9 cellular contexts compared by ENCODE assay signal in the genomic region with DNA sequence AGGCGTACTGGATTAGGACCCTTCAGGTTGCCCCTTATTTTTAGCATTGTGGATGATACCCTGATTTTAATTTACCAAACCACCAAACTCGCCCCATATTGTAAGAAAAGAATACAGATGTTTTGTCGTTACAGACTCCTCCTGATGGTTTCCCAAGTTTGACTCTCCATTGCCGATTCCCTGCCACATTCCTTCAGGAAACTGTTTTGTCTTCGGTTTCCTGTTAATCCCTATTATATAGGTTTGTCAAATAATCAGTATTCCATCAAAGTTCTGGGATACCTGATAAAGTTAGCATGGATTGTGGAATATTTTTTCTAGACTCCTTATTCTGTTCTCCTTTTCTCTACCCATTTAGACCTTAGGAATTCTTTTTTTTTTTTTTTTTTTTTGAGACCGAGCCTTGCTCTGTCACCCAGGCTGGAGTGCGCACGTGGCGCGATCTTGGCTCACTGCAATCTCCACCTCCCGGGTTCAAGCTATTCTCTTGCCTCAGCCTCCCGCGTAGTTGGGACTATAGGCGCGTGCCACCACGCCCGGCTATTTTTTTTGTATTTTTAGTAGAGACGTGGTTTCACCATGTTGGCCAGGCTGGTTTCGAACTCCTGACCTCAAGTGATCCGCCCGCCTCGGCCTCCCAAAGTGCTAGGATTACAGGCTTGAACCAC. TPM values are rescaled to one million over a fixed set of nuclear protein-coding genes. Genes with fewer than 3 reads are reported as not detected.
DNase-seq lines count a peak whose midpoint lies in the region; ATAC-seq and TF ChIP-seq lines count a peak whose summit lies in the region.
"Not testable (repeated sequence)": the region's sequence is repeated elsewhere in the genome, so short reads cannot be mapped to it uniquely, and the experiment has no call there.
"Had no signal": no experiment of that assay in that cellular context is flagged by ENCODE, and none has a peak within 500 bp of the region (broad histone marks: within the 10 kb centered on the region; RNA-seq: fewer than 3 reads in every experiment).

No MANE protein-coding gene starts in this region.

- not testable (repeated sequence) for H3K27me3 Mint-ChIP-seq in activated CD8-positive, alpha-beta T cell treated with anti-CD3 and anti-CD28 coated beads, Interleukin-2, amount 10 ng/mL, durations not matched to agents 7 days and 5 days (ENCODE audit: low read depth)

- H3K27me3 ChIP-seq in OCI-LY1 (ENCODE audit: insufficient read depth, low read length); cardiac muscle cell; mucosa of rectum (ENCODE audit: control insufficient read depth in 2 of 2, insufficient read depth in 2 of 2, low read length in 2 of 2); skeletal muscle satellite cell (ENCODE audit: control insufficient read depth, insufficient read depth, low read length): not testable (repeated sequence)

- not testable (repeated sequence) for H4K20me1 ChIP-seq in OCI-LY1 (ENCODE audit: insufficient read depth, low read length)

- H3K4me2 ChIP-seq in OCI-LY1 (ENCODE audit: low read length) (peak overlapping the region; percentile 83), skeletal muscle satellite cell (ENCODE audit: low read length) (peak overlapping the region; percentile 81)

- CTCF ChIA-PET in activated CD8-positive, alpha-beta T cell treated with anti-CD3 and anti-CD28 coated beads, Interleukin-2, amount 10 ng/mL, durations not matched to agents 7 days and 5 days (lab: Charles Lee): interaction anchor here (0.6 to 4.5 kb wide), 38 partner anchors 10 to 172 kb away, joined by 3 to 105 read pairs (median 6); a partner anchor contains a TSS

- H3K9ac ChIP-seq in OCI-LY1 (ENCODE audit: low read length) (peak overlapping the region; percentile 92), mucosa of rectum (ENCODE audit: low read depth in 1 of 2, low read length in 2 of 2) (peak overlapping the region; percentile 83 to 98), skeletal muscle satellite cell (ENCODE audit: low read depth, low read length) (peak overlapping the region; percentile 92)

- H3F3A ChIP-seq in OCI-LY1 (ENCODE audit: insufficient read depth, low read length): not testable (repeated sequence)

- POLR2A ChIA-PET in activated CD8-positive, alpha-beta T cell treated with anti-CD3 and anti-CD28 coated beads, Interleukin-2, amount 10 ng/mL, durations not matched to agents 7 days and 5 days (lab: Charles Lee): interaction anchor here (0.8 to 2.4 kb wide), 6 partner anchors 9 to 45 kb away, joined by 3 to 24 read pairs (median 4); a partner anchor contains a TSS

- not testable (repeated sequence) for H3K9me3 Mint-ChIP-seq in activated CD8-positive, alpha-beta T cell treated with anti-CD3 and anti-CD28 coated beads, Interleukin-2, amount 10 ng/mL, durations not matched to agents 7 days and 5 days (ENCODE audit: insufficient read depth)

- H3K79me2 ChIP-seq in OCI-LY1 (ENCODE audit: insufficient read depth, low read length): not testable (repeated sequence)

- H3K9me2 ChIP-seq in OCI-LY1 (ENCODE audit: low read depth, low read length): not testable (repeated sequence)

- H3K4me3 Mint-ChIP-seq in activated CD8-positive, alpha-beta T cell treated with anti-CD3 and anti-CD28 coated beads, Interleukin-2, amount 10 ng/mL, durations not matched to agents 7 days and 5 days: peak overlapping the region; percentile 97

- H3K36me3 ChIP-seq in OCI-LY1 (ENCODE audit: insufficient read depth, low read length); cardiac muscle cell; mucosa of rectum (ENCODE audit: control insufficient read depth in 2 of 2, insufficient read depth in 2 of 2, low read length in 2 of 2); skeletal muscle satellite cell (ENCODE audit: insufficient read depth, low read length): not testable (repeated sequence)

- not testable (repeated sequence) for H3K36me3 Mint-ChIP-seq in activated CD8-positive, alpha-beta T cell treated with anti-CD3 and anti-CD28 coated beads, Interleukin-2, amount 10 ng/mL, durations not matched to agents 7 days and 5 days (ENCODE audit: low read depth)

- not testable (repeated sequence) for H3K27ac ChIP-seq in OCI-LY1 (ENCODE audit: low read depth, low read length, poor library complexity, severe bottlenecking)
- peak overlapping the region; percentile 81 for H3K27ac ChIP-seq in caudate nucleus (ENCODE audit: low read depth, low read length)
- H3K27ac ChIP-seq in cardiac muscle cell: peak overlapping the region; percentile 86
- peak overlapping the region; percentile 70 to 85 for H3K27ac ChIP-seq in mucosa of rectum (ENCODE audit: low read depth in 2 of 2, low read length in 2 of 2)

- peak overlapping the region; percentile 100 for H3K4me3 ChIP-seq in GM12864 (ENCODE audit: low read depth, low read length)
- H3K4me3 ChIP-seq in OCI-LY1 (ENCODE audit: low read depth, low read length, poor library complexity, severe bottlenecking): peak overlapping the region; percentile 94
- H3K4me3 ChIP-seq in cardiac muscle cell: peak overlapping the region; percentile 72
- peak overlapping the region; percentile 88 to 100 for H3K4me3 ChIP-seq in mucosa of rectum (ENCODE audit: low read length in 2 of 2)
- peak overlapping the region; percentile 78 for H3K4me3 ChIP-seq in skeletal muscle satellite cell (ENCODE audit: low read length)

- H3K4me1 Mint-ChIP-seq in activated CD8-positive, alpha-beta T cell treated with anti-CD3 and anti-CD28 coated beads, Interleukin-2, amount 10 ng/mL, durations not matched to agents 7 days and 5 days (ENCODE audit: low read depth): peaks cover 44% of the 10 kb centered on the region

- not testable (repeated sequence) for ATAC-seq in activated CD8-positive, alpha-beta T cell treated with anti-CD3 and anti-CD28 coated beads, Interleukin-2, amount 10 ng/mL, durations not matched to agents 7 days and 5 days

- not testable (repeated sequence) for H3K9me3 ChIP-seq in OCI-LY1 (ENCODE audit: low read length); cardiac muscle cell (ENCODE audit: low read depth); mucosa of rectum (ENCODE audit: control insufficient read depth in 2 of 2, low read length in 2 of 2); skeletal muscle satellite cell (replicated peaks; ENCODE audit: low read length)

- H3K4me1 ChIP-seq in OCI-LY1 (ENCODE audit: insufficient read depth, low read length, severe bottlenecking) (peaks cover 14% of the 10 kb centered on the region), cardiac muscle cell (ENCODE audit: low read depth) (peaks cover 14% of the 10 kb centered on the region), mucosa of rectum (ENCODE audit: control insufficient read depth in 2 of 2, insufficient read depth in 2 of 2, low read length in 2 of 2) (peaks cover under 1 to 18% of the 10 kb centered on the region in 2 donors), skeletal muscle satellite cell (ENCODE audit: control insufficient read depth, insufficient read depth, low read length) (peaks cover 39% of the 10 kb centered on the region)

- H2AFZ ChIP-seq in OCI-LY1 (ENCODE audit: low read length): not testable (repeated sequence)

- not testable (repeated sequence) for TF ChIP-seq CTCF in GM12864 (IDR thresholded peaks at IDR 0.05; ENCODE audit: low read depth, low read length, missing control alignments); OCI-LY1 (IDR thresholded peaks at IDR 0.05; ENCODE audit: low read length); cardiac muscle cell (IDR thresholded peaks at IDR 0.05; ENCODE audit: low read depth, low read length)

- not testable (repeated sequence) for DNase-seq in GM12864 (ENCODE audit: low read depth); activated CD8-positive, alpha-beta T cell treated with anti-CD3 and anti-CD28 coated beads, Interleukin-2, amount 10 ng/mL, durations not matched to agents 7 days and 5 days; caudate nucleus (lab: John Stamatoyannopoulos, UW)
- peak in 1 of 2 donors; percentile 29 for DNase-seq in cardiac muscle cell (ENCODE audit: low read depth in 1 of 2, low spot score in 1 of 2)

- peak overlapping the region; percentile 92 for H3K27ac Mint-ChIP-seq in activated CD8-positive, alpha-beta T cell treated with anti-CD3 and anti-CD28 coated beads, Interleukin-2, amount 10 ng/mL, durations not matched to agents 7 days and 5 days

RNA-seq across cellular contexts. Expression of a gene that starts 0.6 kb away (rescaled TPM):
- total RNA-seq in activated CD8-positive, alpha-beta T cell treated with anti-CD3 and anti-CD28 coated beads, Interleukin-2, amount 10 ng/mL, durations not matched to agents 7 days and 5 days: 100 to 1,000 TPM; 105 to 112 TPM
- 131 and 152 TPM in 2 replicates for total RNA-seq in cardiac muscle cell
- polyA plus RNA-seq in cardiac muscle cell: 213 and 233 TPM in 2 replicates
- 109 and 115 TPM in 2 replicates for total RNA-seq in skeletal muscle satellite cell (2012; rRNA removed)

RNA-seq across cellular contexts. Expression of a gene that starts 24.8 kb away (rescaled TPM):
- not detected for total RNA-seq in activated CD8-positive, alpha-beta T cell treated with anti-CD3 and anti-CD28 coated beads, Interleukin-2, amount 10 ng/mL, durations not matched to agents 7 days and 5 days
- total RNA-seq in cardiac muscle cell: 4.9 and 9.9 TPM in 2 replicates
- 8.4 and 10.1 TPM in 2 replicates for polyA plus RNA-seq in cardiac muscle cell
- total RNA-seq in skeletal muscle satellite cell (2012; rRNA removed): not detected in 2 replicates
- total RNA-seq: lung microvascular endothelial cell had no signal

RNA-seq across cellular contexts. Expression of a gene that starts 38.7 kb away (rescaled TPM):
- total RNA-seq in activated CD8-positive, alpha-beta T cell treated with anti-CD3 and anti-CD28 coated beads, Interleukin-2, amount 10 ng/mL, durations not matched to agents 7 days and 5 days: under 1 TPM; 0.32 to 0.57 TPM
- 0.09 TPM in 1 of 2 replicates, not detected in the other for total RNA-seq in cardiac muscle cell
- polyA plus RNA-seq in cardiac muscle cell: not detected in 2 replicates
- total RNA-seq in skeletal muscle satellite cell (2012; rRNA removed): under 0.01 TPM in 1 of 2 replicates, not detected in the other
- total RNA-seq: HT-29 had no signal

RNA-seq across cellular contexts. Expression of a gene that starts 45.0 kb away (rescaled TPM):
- total RNA-seq in activated CD8-positive, alpha-beta T cell treated with anti-CD3 and anti-CD28 coated beads, Interleukin-2, amount 10 ng/mL, durations not matched to agents 7 days and 5 days: 1,000 to 10,000 TPM; 1,520 to 1,553 TPM
- 782 and 963 TPM in 2 replicates for total RNA-seq in cardiac muscle cell
- 794 and 804 TPM in 2 replicates for polyA plus RNA-seq in cardiac muscle cell
- total RNA-seq in skeletal muscle satellite cell (2012; rRNA removed): 230 and 240 TPM in 2 replicates

RNA-seq across cellular contexts. Expression of a gene that starts 45.7 kb away (rescaled TPM):
- 100 to 1,000 TPM; 145 to 148 TPM for total RNA-seq in activated CD8-positive, alpha-beta T cell treated with anti-CD3 and anti-CD28 coated beads, Interleukin-2, amount 10 ng/mL, durations not matched to agents 7 days and 5 days
- 72.7 and 98.3 TPM in 2 replicates for total RNA-seq in cardiac muscle cell
- 49.5 and 63.9 TPM in 2 replicates for polyA plus RNA-seq in cardiac muscle cell
- 33.0 and 35.6 TPM in 2 replicates for total RNA-seq in skeletal muscle satellite cell (2012; rRNA removed)
